21 cellular contexts compared by ENCODE assay signal in genomic region chr17:81705518-81706231, GRCh38. TPM values are rescaled to one million over a fixed set of nuclear protein-coding genes. Genes with fewer than 3 reads are reported as not detected.
A peak's percentile ranks its signal among the peaks of the same experiment; 100 is the strongest.
DNase-seq lines count a peak whose midpoint lies in the region; ATAC-seq and TF ChIP-seq lines count a peak whose summit lies in the region.
"Had no signal": no experiment of that assay in that cellular context is flagged by ENCODE, and none has a peak within 500 bp of the region (broad histone marks: within the 10 kb centered on the region; RNA-seq: fewer than 3 reads in every experiment).

No MANE protein-coding gene starts in this region.

- no peaks in the 10 kb centered on the region for H3K27me3 Mint-ChIP-seq in activated naive CD8-positive, alpha-beta T cell treated with anti-CD3 and anti-CD28 coated beads, Interleukin-2, amount 50 U/mL, for 24 hours

- H3K9me3 ChIP-seq in OCI-LY7 (ENCODE audit: low read length): no peaks in the 10 kb centered on the region
- H3K9me3 ChIP-seq: mucosa of descending colon, uterus had no signal

- no peaks in the 10 kb centered on the region for H3K9me3 Mint-ChIP-seq in activated naive CD8-positive, alpha-beta T cell treated with anti-CD3 and anti-CD28 coated beads, Interleukin-2, amount 50 U/mL, for 24 hours
- no peaks in the 10 kb centered on the region for H3K9me3 Mint-ChIP-seq in stimulated activated effector memory CD8-positive, alpha-beta T cell treated with anti-CD3 and anti-CD28 coated beads, Interleukin-12 subunit alpha, Interleukin-12 subunit beta, amount 100 ng/mL, for 72 hours

- DNase-seq in activated effector memory CD4-positive, alpha-beta T cell treated with anti-CD3 and anti-CD28 coated beads, Interleukin-2, amount 50 U/mL, for 16 hours: peak; percentile 59
- DNase-seq in activated effector memory CD4-positive, alpha-beta T cell treated with Interleukin-2 at 50 U/mL for 16 hours: no peak
- DNase-seq in OCI-LY7 (ENCODE audit: low spot score) (no peak), GOT3 (lab: John Stamatoyannopoulos, UW) (no peak), coronary artery (ENCODE audit: low spot score) (no peak)
- DNase-seq in activated naive CD8-positive, alpha-beta T cell treated with anti-CD3 and anti-CD28 coated beads, Interleukin-2, amount 50 U/mL, for 24 hours: no peak
- DNase-seq in stimulated activated effector memory CD8-positive, alpha-beta T cell treated with anti-CD3 and anti-CD28 coated beads, Interleukin-12 subunit alpha, Interleukin-12 subunit beta, amount 100 ng/mL, for 72 hours (ENCODE audit: low spot score in 2 of 2): no peak
- DNase-seq: ACHN; amniotic stem cell; cerebellar nuclear complex; Kasumi-1; left colon; mucosa of descending colon; NCI-H1417 treated with DMSO at 0.1 percent for 48 hours; NCI-H2171 treated with DMSO at 0.1 percent for 48 hours; NCI-H82; stimulated activated naive CD4-positive, alpha-beta T cell treated with Interleukin-2 at 50 U/mL for 16 hours; SW 1271; uterus had no signal

- CTCF ChIA-PET in OCI-LY7 (lab: Charles Lee; ENCODE audit: unreplicated experiment): no interaction called here

- TF ChIP-seq CTCF in OCI-LY7 (conservative IDR thresholded peaks at IDR 0.05; ENCODE audit: low read length): no peak
- TF ChIP-seq CTCF in coronary artery (IDR thresholded peaks at IDR 0.05): no peak

- intact Hi-C loops in OCI-LY7 (cut with micrococcal nuclease; ENCODE audit: unreplicated experiment): no loop called here

- no peak for ATAC-seq in activated naive CD8-positive, alpha-beta T cell treated with anti-CD3 and anti-CD28 coated beads, Interleukin-2, amount 50 U/mL, for 24 hours
- ATAC-seq in stimulated activated effector memory CD8-positive, alpha-beta T cell treated with anti-CD3 and anti-CD28 coated beads, Interleukin-12 subunit alpha, Interleukin-12 subunit beta, amount 100 ng/mL, for 72 hours: no peak
- ATAC-seq in GM21576 (IDR thresholded peaks at IDR 0.05; ENCODE audit: unreplicated experiment): no peak
- ATAC-seq: left colon, mucosa of descending colon had no signal

- H3K36me3 ChIP-seq in OCI-LY7 (ENCODE audit: insufficient read depth, low read length): peaks cover 85% of the 10 kb centered on the region
- H3K36me3 ChIP-seq: uterus had no signal

- H3K36me3 Mint-ChIP-seq in activated naive CD8-positive, alpha-beta T cell treated with anti-CD3 and anti-CD28 coated beads, Interleukin-2, amount 50 U/mL, for 24 hours (ENCODE audit: low read depth): peaks cover 40% of the 10 kb centered on the region
- H3K36me3 Mint-ChIP-seq in stimulated activated effector memory CD8-positive, alpha-beta T cell treated with anti-CD3 and anti-CD28 coated beads, Interleukin-12 subunit alpha, Interleukin-12 subunit beta, amount 100 ng/mL, for 72 hours: peaks cover 78% of the 10 kb centered on the region

- peaks cover 25% of the 10 kb centered on the region for H3K4me1 ChIP-seq in OCI-LY7 (ENCODE audit: insufficient read depth, low read length, poor library complexity, severe bottlenecking)

- no peaks in the 10 kb centered on the region for H3K9me2 ChIP-seq in OCI-LY7 (ENCODE audit: insufficient read depth, low read length)

- H3K27ac Mint-ChIP-seq in activated naive CD8-positive, alpha-beta T cell treated with anti-CD3 and anti-CD28 coated beads, Interleukin-2, amount 50 U/mL, for 24 hours: peak overlapping the region; percentile 60
- peak overlapping the region; percentile 23 for H3K27ac Mint-ChIP-seq in stimulated activated effector memory CD8-positive, alpha-beta T cell treated with anti-CD3 and anti-CD28 coated beads, Interleukin-12 subunit alpha, Interleukin-12 subunit beta, amount 100 ng/mL, for 72 hours

- peaks cover 12% of the 10 kb centered on the region; the same call in 1 of the 2 replicates for H4K20me1 ChIP-seq in OCI-LY7 (ENCODE audit: insufficient read depth, low read length)

- H3K4me1 Mint-ChIP-seq in activated naive CD8-positive, alpha-beta T cell treated with anti-CD3 and anti-CD28 coated beads, Interleukin-2, amount 50 U/mL, for 24 hours: peaks cover 36% of the 10 kb centered on the region
- H3K4me1 Mint-ChIP-seq in stimulated activated effector memory CD8-positive, alpha-beta T cell treated with anti-CD3 and anti-CD28 coated beads, Interleukin-12 subunit alpha, Interleukin-12 subunit beta, amount 100 ng/mL, for 72 hours: peaks cover 53% of the 10 kb centered on the region

- peaks cover 50% of the 10 kb centered on the region for H3K79me2 ChIP-seq in OCI-LY7 (ENCODE audit: insufficient read depth, low read depth, low read length)

- BruUV-seq in OCI-LY7 (replicated peaks; lab: Mats Ljungman, UMichigan): TSS peak; percentile 32

- H3K27ac ChIP-seq in OCI-LY7 (ENCODE audit: low read depth, low read length, poor library complexity, severe bottlenecking) (no peak overlapping the region), coronary artery (no peak overlapping the region)
- H3K27ac ChIP-seq: uterus had no signal

- peak overlapping the region; percentile 49 for H3K4me3 Mint-ChIP-seq in activated naive CD8-positive, alpha-beta T cell treated with anti-CD3 and anti-CD28 coated beads, Interleukin-2, amount 50 U/mL, for 24 hours
- H3K4me3 Mint-ChIP-seq in stimulated activated effector memory CD8-positive, alpha-beta T cell treated with anti-CD3 and anti-CD28 coated beads, Interleukin-12 subunit alpha, Interleukin-12 subunit beta, amount 100 ng/mL, for 72 hours: no peak overlapping the region

- H3K4me2 ChIP-seq in OCI-LY7 (ENCODE audit: low read length): no peak overlapping the region
- H3K4me2 ChIP-seq: smooth muscle cell had no signal

- H3K4me3 ChIP-seq in OCI-LY7 (ENCODE audit: low read depth, low read length, poor library complexity, severe bottlenecking) (no peak overlapping the region), coronary artery (no peak overlapping the region)
- H3K4me3 ChIP-seq: mucosa of descending colon, smooth muscle cell, uterus had no signal

- no peak overlapping the region for H2AFZ ChIP-seq in OCI-LY7 (ENCODE audit: low read length)

- POLR2A ChIA-PET in OCI-LY7 (lab: Charles Lee): no interaction called here

RNA-seq across cellular contexts. Expression of gene MRPL12, which starts 2.5 kb away (rescaled TPM):
- total RNA-seq in OCI-LY7 (2014; rRNA removed; shearing (Covaris generic)): 49.8 and 67.2 TPM in 2 replicates
- 143 and 189 TPM in 2 replicates for total RNA-seq in OCI-LY7 (2022)

RNA-seq across cellular contexts. Expression of gene SLC25A10, which starts 6.4 kb away (rescaled TPM):
- 46.3 and 46.9 TPM in 2 replicates for total RNA-seq in OCI-LY7 (2014; rRNA removed; shearing (Covaris generic))
- 41.3 and 45.6 TPM in 2 replicates for total RNA-seq in OCI-LY7 (2022)

RNA-seq across cellular contexts. Expression of gene HGS, which starts 21.9 kb away (rescaled TPM):
- total RNA-seq in OCI-LY7 (2014; rRNA removed; shearing (Covaris generic)): 120 and 162 TPM in 2 replicates
- total RNA-seq in OCI-LY7 (2022): 175 and 219 TPM in 2 replicates

RNA-seq across cellular contexts. Expression of gene ARL16, which starts 22.1 kb away (rescaled TPM):
- 86.1 and 86.4 TPM in 2 replicates for total RNA-seq in OCI-LY7 (2014; rRNA removed; shearing (Covaris generic))
- 49.8 and 52.2 TPM in 2 replicates for total RNA-seq in OCI-LY7 (2022)

RNA-seq across cellular contexts. Expression of gene CCDC137, which starts 39.1 kb away (rescaled TPM):
- 39.4 and 39.9 TPM in 2 replicates for total RNA-seq in OCI-LY7 (2014; rRNA removed; shearing (Covaris generic))
- total RNA-seq in OCI-LY7 (2022): 61.1 and 61.4 TPM in 2 replicates
